Comparison of ENCODE assay signal across 29 cellular contexts in genomic region chr3:5463986-5464385, GRCh38.
A peak's percentile ranks its signal among the peaks of the same experiment; 100 is the strongest.
DNase-seq lines count a peak whose midpoint lies in the region; ATAC-seq, FAIRE-seq and TF ChIP-seq lines count a peak whose summit lies in the region.
"Had no signal": no experiment of that assay in that cellular context is flagged by ENCODE, and none has a peak within 500 bp of the region (broad histone marks: within the 10 kb centered on the region; RNA-seq: fewer than 3 reads in every experiment).

No MANE protein-coding gene starts in this region.

- H3K4me1 ChIP-seq in right lobe of liver (no peaks in the 10 kb centered on the region), HepG2 (ENCODE audit: insufficient read depth, low read length) (no peaks in the 10 kb centered on the region)
- H3K4me1 ChIP-seq: thyroid gland had no signal

- H3K36me3 ChIP-seq in right lobe of liver = no peaks in the 10 kb centered on the region
- H3K36me3 ChIP-seq in HepG2 (replicated peaks in 1 of 2; ENCODE audit: control insufficient read depth in 1 of 2, insufficient read depth in 2 of 2, low read length in 2 of 2) = no peaks in the 10 kb centered on the region
- H3K36me3 ChIP-seq: MG63, thyroid gland had no signal

- no peaks in the 10 kb centered on the region for H4K20me1 ChIP-seq in HepG2 (ENCODE audit: insufficient read depth, low read length)

- H3K9ac ChIP-seq in HepG2 (ENCODE audit: insufficient read depth, low read depth, low read length) = no peak overlapping the region

- H3K79me2 ChIP-seq in HepG2 (ENCODE audit: insufficient read depth, low read length) = no peaks in the 10 kb centered on the region
- H3K79me2 ChIP-seq: hepatocyte had no signal

- ATAC-seq in right lobe of liver = peak in 3 of 4 donors; percentile 26 to 37 (median 31)
- no peak for ATAC-seq in HepG2
- ATAC-seq in GM18505 (IDR thresholded peaks at IDR 0.05; ENCODE audit: unreplicated experiment) = no peak
- ATAC-seq: activated CD8-positive, alpha-beta memory T cell treated with anti-CD3 and anti-CD28 coated beads, Interleukin-2, amount 10 ng/mL, durations not matched to agents 7 days and 5 days; activated T-cell treated with anti-CD3 and anti-CD28 coated beads, Interleukin-2, amount 50 U/mL, for 72 hours; CD8-positive, alpha-beta T cell; GM23338; left lobe of liver; stimulated activated naive CD8-positive, alpha-beta T cell treated with anti-CD3 and anti-CD28 coated beads, Interleukin-15, amount 100 ng/mL, for 72 hours had no signal

- CTCF ChIA-PET in HepG2 (lab: Yijun Ruan, JAX; ENCODE audit: low intra/inter-chr PET ratio, low total read pairs) = no interaction called here

- H3K27me3 Mint-ChIP-seq in dendritic cell treated with granulocyte-macrophage colony-stimulating factor and Interleukin-4, amounts not matched to agents 40 ng/mL and 50 ng/mL, for 4 days = peaks cover 9% of the 10 kb centered on the region

- H3K9me3 ChIP-seq in right lobe of liver = no peaks in the 10 kb centered on the region
- H3K9me3 ChIP-seq in HepG2 (ENCODE audit: low read length) = no peaks in the 10 kb centered on the region
- H3K9me3 ChIP-seq: MG63, thyroid gland had no signal

- H3K27ac ChIP-seq in right lobe of liver (no peak overlapping the region), HepG2 (ENCODE audit: extremely low read length, insufficient read depth, low read length) (no peak overlapping the region)
- H3K27ac ChIP-seq: hepatocyte, skin epidermis, thyroid gland had no signal

- no peak for TF ChIP-seq RAD21 in HepG2 (CRISPR knock-in tag; IDR thresholded peaks at IDR 0.05)

- no peak for TF ChIP-seq CTCF in right lobe of liver (IDR thresholded peaks at IDR 0.05)
- TF ChIP-seq CTCF in HepG2 (CRISPR knock-in tag; IDR thresholded peaks at IDR 0.05) = no peak

- H3K27me3 ChIP-seq in right lobe of liver (no peaks in the 10 kb centered on the region), HepG2 (ENCODE audit: control insufficient read depth in 1 of 2, insufficient read depth in 2 of 2, low read length in 2 of 2) (no peaks in the 10 kb centered on the region)
- H3K27me3 ChIP-seq: hepatocyte, MG63, thyroid gland had no signal

- peak overlapping the region; percentile 55 for H3K27ac Mint-ChIP-seq in dendritic cell treated with granulocyte-macrophage colony-stimulating factor and Interleukin-4, amounts not matched to agents 40 ng/mL and 50 ng/mL, for 4 days
- H3K27ac Mint-ChIP-seq: activated CD8-positive, alpha-beta memory T cell treated with anti-CD3 and anti-CD28 coated beads, Interleukin-2, amount 10 ng/mL, durations not matched to agents 7 days and 5 days; activated T-cell treated with anti-CD3 and anti-CD28 coated beads, Interleukin-2, amount 50 U/mL, for 72 hours; CD8-positive, alpha-beta T cell; GM23338; HFFc6; IgD-negative memory B cell; immature natural killer cell; stimulated activated naive CD8-positive, alpha-beta T cell treated with anti-CD3 and anti-CD28 coated beads, Interleukin-15, amount 100 ng/mL, for 72 hours had no signal

- POLR2A ChIA-PET in HepG2 (lab: Yijun Ruan, JAX) = no interaction called here

- no peak overlapping the region for H3K4me2 ChIP-seq in HepG2 (ENCODE audit: low read depth, low read length)
- H3K4me2 ChIP-seq: GM23338, hepatocyte had no signal

- H3K9me3 Mint-ChIP-seq in dendritic cell treated with granulocyte-macrophage colony-stimulating factor and Interleukin-4, amounts not matched to agents 40 ng/mL and 50 ng/mL, for 4 days = no peaks in the 10 kb centered on the region
- H3K9me3 Mint-ChIP-seq: activated T-cell treated with anti-CD3 and anti-CD28 coated beads, Interleukin-2, amount 50 U/mL, for 72 hours; CD8-positive, alpha-beta T cell; IgD-negative memory B cell; stimulated activated naive CD8-positive, alpha-beta T cell treated with anti-CD3 and anti-CD28 coated beads, Interleukin-15, amount 100 ng/mL, for 72 hours had no signal

- H2AFZ ChIP-seq in HepG2 (ENCODE audit: low read length) = no peak overlapping the region
- H2AFZ ChIP-seq: GM23338, hepatocyte had no signal

- intact Hi-C loops in right lobe of liver (cut with DNase I) = no loop called here
- intact Hi-C loops in HepG2 (cut with micrococcal nuclease; ENCODE audit: unreplicated experiment) = no loop called here
- intact Hi-C loops in dendritic cell treated with granulocyte-macrophage colony-stimulating factor and Interleukin-4, amounts not matched to agents 40 ng/mL and 50 ng/mL, for 4 days (cut with micrococcal nuclease) = loop anchor here (5.0 to 10.0 kb wide), 2 partner anchors 37 to 141 kb away; no protein-coding TSS in a partner anchor

- TF ChIP-seq EP300 in HepG2 (IDR thresholded peaks at IDR 0.05; ENCODE audit: low read depth in 2 of 2, low read length in 2 of 2) (no peak), HepG2 (CRISPR knock-in tag; IDR thresholded peaks at IDR 0.05; ENCODE audit: borderline replicate concordance) (no peak)

- BruUV-seq in HepG2 (replicated peaks; lab: Mats Ljungman, UMichigan) = no TSS peak

- TF ChIP-seq POLR2A in right lobe of liver (IDR thresholded peaks at IDR 0.05) (no peak), HepG2 (IDR thresholded peaks at IDR 0.05; ENCODE audit: insufficient read depth in 1 of 2, low read depth in 2 of 2, low read length in 2 of 2) (no peak), GM18505 (IDR thresholded peaks at IDR 0.05; ENCODE audit: borderline replicate concordance, extremely low read depth, insufficient read depth, insufficient read length) (no peak)

- WGBS in right lobe of liver (ENCODE audit: insufficient coverage, low coverage, low lambda C conversion rate, missing lambda C conversion rate) = 48% methylated on average over 2 of the region's 3 CpGs
- 57% methylated on average over 3 of the region's 3 CpGs for WGBS in HepG2 (ENCODE audit: low lambda C conversion rate)

- H3K4me3 ChIP-seq in right lobe of liver = no peak overlapping the region
- H3K4me3 ChIP-seq in HepG2 (replicated peaks in 1 of 3; ENCODE audit: insufficient read depth in 1 of 3, low read depth in 2 of 3, low read length in 3 of 3) = no peak overlapping the region
- H3K4me3 ChIP-seq: GM23338, hepatocyte, MG63, skin epidermis, thyroid gland had no signal

- peaks cover 50% of the 10 kb centered on the region for H3K4me1 Mint-ChIP-seq in dendritic cell treated with granulocyte-macrophage colony-stimulating factor and Interleukin-4, amounts not matched to agents 40 ng/mL and 50 ng/mL, for 4 days (ENCODE audit: low read depth)
- H3K4me1 Mint-ChIP-seq: activated CD8-positive, alpha-beta memory T cell treated with anti-CD3 and anti-CD28 coated beads, Interleukin-2, amount 10 ng/mL, durations not matched to agents 7 days and 5 days; immature natural killer cell; stimulated activated naive CD8-positive, alpha-beta T cell treated with anti-CD3 and anti-CD28 coated beads, Interleukin-15, amount 100 ng/mL, for 72 hours had no signal

- no peaks in the 10 kb centered on the region for H3K36me3 Mint-ChIP-seq in dendritic cell treated with granulocyte-macrophage colony-stimulating factor and Interleukin-4, amounts not matched to agents 40 ng/mL and 50 ng/mL, for 4 days (ENCODE audit: low read depth)
- H3K36me3 Mint-ChIP-seq: activated CD8-positive, alpha-beta memory T cell treated with anti-CD3 and anti-CD28 coated beads, Interleukin-2, amount 10 ng/mL, durations not matched to agents 7 days and 5 days; CD8-positive, alpha-beta T cell; IgD-negative memory B cell; immature natural killer cell had no signal

- FAIRE-seq in HepG2 (lab: Jason Lieb, UNC) = no peak
- FAIRE-seq: frontal cortex had no signal

- H3K4me3 Mint-ChIP-seq in dendritic cell treated with granulocyte-macrophage colony-stimulating factor and Interleukin-4, amounts not matched to agents 40 ng/mL and 50 ng/mL, for 4 days = peak overlapping the region; percentile 30
- H3K4me3 Mint-ChIP-seq: activated CD8-positive, alpha-beta memory T cell treated with anti-CD3 and anti-CD28 coated beads, Interleukin-2, amount 10 ng/mL, durations not matched to agents 7 days and 5 days; activated T-cell treated with anti-CD3 and anti-CD28 coated beads, Interleukin-2, amount 50 U/mL, for 72 hours; CD8-positive, alpha-beta T cell; GM23338; HFFc6; IgD-negative memory B cell; immature natural killer cell; stimulated activated naive CD8-positive, alpha-beta T cell treated with anti-CD3 and anti-CD28 coated beads, Interleukin-15, amount 100 ng/mL, for 72 hours had no signal

- in situ Hi-C loops in HepG2 (cut with HindIII; ENCODE audit: extremely low pct_ligation_motif_present, low pct_unique_long_range_greater_than_20kb) (no loop called here), G401 (cut with HindIII; ENCODE audit: low sequenced_read_pairs) (no loop called here)

- DNase-seq in right lobe of liver = no peak
- DNase-seq in HepG2 (ENCODE audit: low spot score) = no peak
- DNase-seq in OCI-M1 (lab: John Stamatoyannopoulos, UW) = peak; percentile 26
- no peak for DNase-seq in T-helper 9 cell
- no peak for DNase-seq in T1000 (lab: John Stamatoyannopoulos, UW)
- DNase-seq in G401 (ENCODE audit: low spot score) = no peak
- DNase-seq: activated CD8-positive, alpha-beta memory T cell treated with anti-CD3 and anti-CD28 coated beads, Interleukin-2, amount 10 ng/mL, durations not matched to agents 7 days and 5 days; activated naive CD4-positive, alpha-beta T cell treated with Interleukin-2 at 50 U/mL for 16 hours; activated T-cell treated with anti-CD3 and anti-CD28 coated beads, Interleukin-2, amount 50 U/mL, for 72 hours; CD8-positive, alpha-beta T cell; HFFc6; immature natural killer cell; MG63; NCI-H1694 treated with DMSO at 0.1 percent for 48 hours; NCI-H2171 treated with DMSO at 0.1 percent for 48 hours; NCI-H524; occipital lobe; stimulated activated CD8-positive, alpha-beta memory T cell treated with anti-CD3 and anti-CD28 coated beads, Interleukin-4, amount 100 ng/mL, for 48 hours; stimulated activated naive CD8-positive, alpha-beta T cell treated with anti-CD3 and anti-CD28 coated beads, Interleukin-15, amount 100 ng/mL, for 72 hours; T-helper 2 cell; thyroid gland had no signal

TF ChIP-seq in HepG2, 621 proteins besides CTCF, POLR2A, EP300 and RAD21 (continues in another document):
- no peak for TF ChIP-seq NONO (IDR thresholded peaks at IDR 0.05)
- TF ChIP-seq NONO (CRISPR knock-in tag; conservative IDR thresholded peaks at IDR 0.05) = no peak
- no peak for TF ChIP-seq POLR2AphosphoS5 (IDR thresholded peaks at IDR 0.05; ENCODE audit: low read depth, low read length)
- no peak for TF ChIP-seq ZNF615 (CRISPR knock-in tag; IDR thresholded peaks at IDR 0.05; ENCODE audit: borderline replicate concordance)

Comparison
In these comparisons a context has a peak if more than half of its experiments do, and no peak if none do; other contexts are left out.
1. ATAC-seq: peak in right lobe of liver (3 of 4); none in HepG2 (single experiment) and GM18505 (single experiment).